ENCODE assay signal across 8 cellular contexts in genomic region chr5:179623906-179624741, GRCh38. TPM values are rescaled to one million over a fixed set of nuclear protein-coding genes. Genes with fewer than 3 reads are reported as not detected.
DNase-seq lines count a peak whose midpoint lies in the region; ATAC-seq, FAIRE-seq and TF ChIP-seq lines count a peak whose summit lies in the region.

No MANE protein-coding gene starts in this region.

- no peak overlapping the region for H2AFZ ChIP-seq in HCT116 (ENCODE audit: low read depth, low read length, poor library complexity, severe bottlenecking)

- H3K27me3 ChIP-seq in HCT116 (ENCODE audit: insufficient read depth, low read length) (no peaks in the 10 kb centered on the region), NT2/D1 (ENCODE audit: insufficient read depth, insufficient read length) (no peaks in the 10 kb centered on the region)

- no peaks in the 10 kb centered on the region for H3K9me3 ChIP-seq in HCT116 (ENCODE audit: control insufficient read depth in 1 of 2, insufficient read depth in 1 of 2, low read depth in 1 of 2, low read length in 2 of 2)
- H3K9me3 ChIP-seq in NT2/D1 (ENCODE audit: insufficient read depth, low read length) = no peaks in the 10 kb centered on the region

- peak overlapping the region; percentile 92 for H3K4me2 ChIP-seq in HCT116 (ENCODE audit: low read length)

- TF ChIP-seq CTCF in HCT116 (IDR thresholded peaks at IDR 0.05 in 2 of 3, conservative IDR thresholded peaks at IDR 0.05 in 1 of 3; ENCODE audit: borderline replicate concordance in 1 of 3, insufficient read depth in 1 of 3, low read depth in 2 of 3, low read length in 2 of 3) (no peak), fibroblast of villous mesenchyme (IDR thresholded peaks at IDR 0.05; ENCODE audit: insufficient read depth, low read depth, low read length) (no peak), omental fat pad (IDR thresholded peaks at IDR 0.05) (no peak)

- CTCF ChIA-PET in HCT116 (lab: Charles Lee) = interaction anchor here (1.0 to 1.4 kb wide), 5 partner anchors 9 to 66 kb away, joined by 3 to 7 read pairs (median 4); no protein-coding TSS in a partner anchor

- POLR2A ChIA-PET in HCT116 (lab: Charles Lee) = interaction anchor here (0.6 to 3.5 kb wide), 32 partner anchors 8 to 1420 kb away, joined by 3 to 63 read pairs (median 4); partner anchors contain the start of genes CBY3, HNRNPAB, MAML1 and RUFY1

- DNase-seq in G401 (ENCODE audit: low spot score) = peak; percentile 41
- DNase-seq in HCT116 (ENCODE audit: low read depth, low spot score) = no peak
- DNase-seq in NT2/D1 (ENCODE audit: low read depth, low spot score) = no peak
- peak; percentile 34 for DNase-seq in activated effector memory CD4-positive, alpha-beta T cell treated with Interleukin-2 at 50 U/mL for 16 hours
- peak; percentile 80 for DNase-seq in fibroblast of villous mesenchyme (ENCODE audit: low read depth)
- no peak for DNase-seq in omental fat pad (ENCODE audit: low spot score)
- DNase-seq in urothelium cell line (ENCODE audit: low spot score) = peak; percentile 64

- H3K9ac ChIP-seq in HCT116 (ENCODE audit: low read length) (peak overlapping the region; percentile 100), NT2/D1 (ENCODE audit: insufficient read length, low read depth) (peak overlapping the region; percentile 91)

- H3K27ac ChIP-seq in HCT116 (ENCODE audit: low read depth, low read length) = peak overlapping the region; percentile 97

- BruUV-seq in HCT116 (replicated peaks; lab: Mats Ljungman, UMichigan) = TSS peak; percentile 95

- no peaks in the 10 kb centered on the region for H3K9me2 ChIP-seq in HCT116 (ENCODE audit: insufficient read depth)

- intact Hi-C loops in HCT116 (cut with micrococcal nuclease) = loop anchor here (1.0 to 5.0 kb wide), 3 partner anchors 43 to 75 kb away; no protein-coding TSS in a partner anchor

- peak; percentile 6 for TF ChIP-seq POLR2A in HCT116 (IDR thresholded peaks at IDR 0.05; ENCODE audit: borderline replicate concordance, extremely low read depth, insufficient read depth, insufficient read length)

- RAD21 ChIA-PET in HCT116 (lab: Charles Lee; ENCODE audit: low non-redundant PET in 1 of 2, low total read pairs in 2 of 2, uncharacterized antibody in 2 of 2, unreplicated experiment in 2 of 2) = no interaction called here

- TF ChIP-seq RAD21 in HCT116 (IDR thresholded peaks at IDR 0.05; ENCODE audit: low read depth) = no peak

- H3K79me2 ChIP-seq in HCT116 (ENCODE audit: insufficient read depth, low read length) = peaks cover 42% of the 10 kb centered on the region

- H3K4me1 ChIP-seq in HCT116 (ENCODE audit: control insufficient read depth in 1 of 2, insufficient read depth in 2 of 2, low read length in 2 of 2) (peaks cover 21 to 35% of the 10 kb centered on the region in 2 experiments), NT2/D1 (ENCODE audit: insufficient read depth, insufficient read length) (peaks cover 5% of the 10 kb centered on the region)

- H4K20me1 ChIP-seq in HCT116 (ENCODE audit: insufficient read depth) = peaks cover 35% of the 10 kb centered on the region; the same call in 1 of the 2 replicates

- H3K36me3 ChIP-seq in HCT116 (ENCODE audit: control insufficient read depth in 1 of 2, insufficient read depth in 2 of 2, low read length in 2 of 2) = peaks cover 26 to 32% of the 10 kb centered on the region in 2 experiments
- H3K36me3 ChIP-seq in NT2/D1 (ENCODE audit: insufficient read depth, insufficient read length, low read length) = peaks cover 38% of the 10 kb centered on the region

- H3K4me3 ChIP-seq in HCT116 (replicated peaks in 1 of 2; ENCODE audit: low read depth in 1 of 2, low read length in 2 of 2) = peak overlapping the region; percentile 91 to 98
- peak overlapping the region; percentile 59 for H3K4me3 ChIP-seq in NT2/D1 (ENCODE audit: insufficient read length, low read depth)
- H3K4me3 ChIP-seq in fibroblast of villous mesenchyme (ENCODE audit: low read depth, low read length) = peak overlapping the region; percentile 100

- ATAC-seq in HCT116 (peak; percentile 43), omental fat pad (ENCODE audit: low FRiP score) (peak; percentile 40), HG02798 (IDR thresholded peaks at IDR 0.05; ENCODE audit: poor library complexity, unreplicated experiment) (no peak)

- in situ Hi-C loops in G401 (cut with HindIII; ENCODE audit: low sequenced_read_pairs) = no loop called here

- FAIRE-seq in urothelium cell line (lab: Jason Lieb, UNC) = no peak

TF ChIP-seq in HCT116, 20 proteins besides CTCF, POLR2A, EP300 and RAD21:
- peak; percentile 94 for TF ChIP-seq YY1 (IDR thresholded peaks at IDR 0.05; ENCODE audit: extremely low read depth, insufficient replicate concordance, low read depth, low read length)
- TF ChIP-seq ZNF274 (IDR thresholded peaks at IDR 0.05; ENCODE audit: low read depth, low read length) = no peak
- no peak for TF ChIP-seq EGR1 (IDR thresholded peaks at IDR 0.05; ENCODE audit: low read depth)
- TF ChIP-seq ZFX (IDR thresholded peaks at IDR 0.05) = peak; percentile 87
- no peak for TF ChIP-seq CBX3 (IDR thresholded peaks at IDR 0.05; ENCODE audit: low read depth)
- TF ChIP-seq JUND (IDR thresholded peaks at IDR 0.05) = no peak
- peak; percentile 2 for TF ChIP-seq TCF7L2 (IDR thresholded peaks at IDR 0.05; ENCODE audit: borderline replicate concordance, extremely low read depth, insufficient read depth, insufficient read length)
- no peak for TF ChIP-seq ATF3 (IDR thresholded peaks at IDR 0.05)
TF ChIP-seq in HCT116: peak in this region for 3.

RNA-seq across cellular contexts. Expression of gene HNRNPH1, which starts 0.7 kb away (rescaled TPM):
- 55.8 and 108 TPM in 2 replicates for total RNA-seq in G401 (2014; rRNA removed; shearing (Covaris generic))
- total RNA-seq in HCT116 (2021; ENCODE audit: unreplicated experiment) (788 TPM), fibroblast of villous mesenchyme (474 and 562 TPM in 2 replicates), omental fat pad (100 to 1,000 TPM; 410 to 898 (median 679) TPM)
- polyA plus RNA-seq in HCT116 (2012) = 320 and 338 TPM in 2 replicates

RNA-seq across cellular contexts. Expression of gene CBY3, which starts 56.7 kb away (rescaled TPM):
- total RNA-seq in G401 (2014; rRNA removed; shearing (Covaris generic)) = not detected in 2 replicates
- total RNA-seq in HCT116 (2021; ENCODE audit: unreplicated experiment) = not detected
- 0.15 TPM in 1 of 2 replicates, not detected in the other for polyA plus RNA-seq in HCT116 (2012)
- 0.32 TPM in 1 of 2 replicates, not detected in the other for total RNA-seq in fibroblast of villous mesenchyme
- total RNA-seq in omental fat pad = not detected

Comparison
In these comparisons a context has a peak if more than half of its experiments do, and no peak if none do; other contexts are left out.
1. DNase-seq: peak in G401 (single experiment), activated effector memory CD4-positive, alpha-beta T cell treated with Interleukin-2 at 50 U/mL for 16 hours (single experiment), fibroblast of villous mesenchyme (single experiment) and urothelium cell line (single experiment); none in HCT116 (single experiment), NT2/D1 (single experiment) and omental fat pad (single experiment).
2. Peak in every context shown above with its lines, with median percentiles within 50 percentile points of each other: H3K4me3 ChIP-seq.